In the genomic region with DNA sequence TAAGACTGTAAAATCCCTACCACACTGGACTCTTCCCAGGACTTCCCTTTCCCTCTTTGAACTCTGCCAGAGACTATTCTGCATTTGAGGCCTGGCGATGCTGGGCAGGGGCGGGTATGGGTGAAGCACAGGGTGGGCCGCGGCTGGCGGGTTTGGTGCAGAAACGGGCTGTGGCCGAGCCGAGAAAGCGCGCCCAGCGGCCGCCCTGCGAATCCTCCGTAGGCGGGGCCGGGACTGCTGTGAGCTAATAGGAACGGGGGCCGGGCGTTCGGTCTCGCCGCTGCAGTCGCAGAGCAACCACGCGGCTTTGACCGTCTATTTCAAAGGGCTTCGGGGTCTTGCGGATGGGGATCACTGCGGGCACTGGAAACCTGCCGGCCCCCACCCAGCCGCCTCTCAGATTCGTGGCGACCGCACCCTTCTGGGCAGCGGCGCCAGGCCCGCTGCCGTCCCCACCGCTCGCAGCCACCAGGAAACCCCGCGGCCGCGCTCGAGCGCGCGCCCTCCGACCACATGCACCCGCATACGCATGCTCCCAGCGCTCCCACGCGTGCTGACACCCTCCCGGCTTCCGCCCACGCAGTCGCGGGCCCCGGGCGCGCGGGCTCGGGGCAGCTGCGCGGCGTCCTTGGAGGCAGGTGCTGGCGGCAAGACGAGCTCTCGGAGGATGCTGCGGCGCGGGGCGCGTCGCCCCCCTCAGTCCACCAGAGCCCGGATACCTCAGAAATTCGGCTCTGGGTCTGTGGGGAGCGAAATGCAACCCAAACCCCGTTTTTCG, we compare ENCODE assay signal across 1 cellular context.
A peak's percentile ranks its signal among the peaks of the same experiment; 100 is the strongest.
TF ChIP-seq lines count a peak whose summit lies in the region.

No MANE protein-coding gene starts in this region.

TF ChIP-seq in K562, 482 proteins besides CTCF, POLR2A, EP300 and RAD21 (continued from another document and continues in another):
- TF ChIP-seq, protein P1, sequence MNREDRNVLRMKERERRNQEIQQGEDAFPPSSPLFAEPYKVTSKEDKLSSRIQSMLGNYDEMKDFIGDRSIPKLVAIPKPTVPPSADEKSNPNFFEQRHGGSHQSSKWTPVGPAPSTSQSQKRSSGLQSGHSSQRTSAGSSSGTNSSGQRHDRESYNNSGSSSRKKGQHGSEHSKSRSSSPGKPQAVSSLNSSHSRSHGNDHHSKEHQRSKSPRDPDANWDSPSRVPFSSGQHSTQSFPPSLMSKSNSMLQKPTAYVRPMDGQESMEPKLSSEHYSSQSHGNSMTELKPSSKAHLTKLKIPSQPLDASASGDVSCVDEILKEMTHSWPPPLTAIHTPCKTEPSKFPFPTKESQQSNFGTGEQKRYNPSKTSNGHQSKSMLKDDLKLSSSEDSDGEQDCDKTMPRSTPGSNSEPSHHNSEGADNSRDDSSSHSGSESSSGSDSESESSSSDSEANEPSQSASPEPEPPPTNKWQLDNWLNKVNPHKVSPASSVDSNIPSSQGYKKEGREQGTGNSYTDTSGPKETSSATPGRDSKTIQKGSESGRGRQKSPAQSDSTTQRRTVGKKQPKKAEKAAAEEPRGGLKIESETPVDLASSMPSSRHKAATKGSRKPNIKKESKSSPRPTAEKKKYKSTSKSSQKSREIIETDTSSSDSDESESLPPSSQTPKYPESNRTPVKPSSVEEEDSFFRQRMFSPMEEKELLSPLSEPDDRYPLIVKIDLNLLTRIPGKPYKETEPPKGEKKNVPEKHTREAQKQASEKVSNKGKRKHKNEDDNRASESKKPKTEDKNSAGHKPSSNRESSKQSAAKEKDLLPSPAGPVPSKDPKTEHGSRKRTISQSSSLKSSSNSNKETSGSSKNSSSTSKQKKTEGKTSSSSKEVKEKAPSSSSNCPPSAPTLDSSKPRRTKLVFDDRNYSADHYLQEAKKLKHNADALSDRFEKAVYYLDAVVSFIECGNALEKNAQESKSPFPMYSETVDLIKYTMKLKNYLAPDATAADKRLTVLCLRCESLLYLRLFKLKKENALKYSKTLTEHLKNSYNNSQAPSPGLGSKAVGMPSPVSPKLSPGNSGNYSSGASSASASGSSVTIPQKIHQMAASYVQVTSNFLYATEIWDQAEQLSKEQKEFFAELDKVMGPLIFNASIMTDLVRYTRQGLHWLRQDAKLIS (CRISPR knock-in tag; IDR thresholded peaks at IDR 0.05): peak; percentile 11; the same call in 1 of the 2 replicates
- TF ChIP-seq FUS (optimal IDR thresholded peaks at IDR 0.05; ENCODE audit: low read depth, low read length) (no peak), STAG1 (CRISPR knock-in tag; IDR thresholded peaks at IDR 0.05; ENCODE audit: borderline replicate concordance) (no peak), ZNF583 (CRISPR knock-in tag; IDR thresholded peaks at IDR 0.05) (no peak), NR3C1 (CRISPR knock-in tag; IDR thresholded peaks at IDR 0.05) (no peak), MAZ (CRISPR knock-in tag; conservative IDR thresholded peaks at IDR 0.05 in 1 of 2, IDR thresholded peaks at IDR 0.05 in 1 of 2) (peak; percentile 54 to 63; a peak in 3 of 4 replicates), TBL1XR1 (IDR thresholded peaks at IDR 0.05; ENCODE audit: low read length in 2 of 2) (no peak), TEAD1 (CRISPR knock-in tag; IDR thresholded peaks at IDR 0.05) (peak in 1 of 2 experiments; percentile 30; a peak in 1 of 4 replicates), BRD9 (IDR thresholded peaks at IDR 0.05; ENCODE audit: low read depth, partially characterized antibody) (no peak), SRF (CRISPR knock-in tag; IDR thresholded peaks at IDR 0.05) (no peak), OTX1 (CRISPR knock-in tag; IDR thresholded peaks at IDR 0.05) (no peak), ZNF717 (CRISPR knock-in tag; IDR thresholded peaks at IDR 0.05) (no peak), SREBF2 (CRISPR knock-in tag; IDR thresholded peaks at IDR 0.05) (no peak), MNT (conservative IDR thresholded peaks at IDR 0.05) (peak; percentile 66 to 85), PHF21A (IDR thresholded peaks at IDR 0.05; ENCODE audit: borderline replicate concordance, low read depth) (no peak), CHD1 (IDR thresholded peaks at IDR 0.05; ENCODE audit: low read length) (no peak), ARID3B (CRISPR knock-in tag; IDR thresholded peaks at IDR 0.05; ENCODE audit: borderline replicate concordance) (no peak), RBM39 (optimal IDR thresholded peaks at IDR 0.05; ENCODE audit: low read depth, low read length) (no peak), ADNP (tag; IDR thresholded peaks at IDR 0.05) (no peak), TAF7 (tag; IDR thresholded peaks at IDR 0.05) (no peak), SAFB (IDR thresholded peaks at IDR 0.05; ENCODE audit: borderline replicate concordance, low read depth, low read length) (peak; percentile 96), NKRF (IDR thresholded peaks at IDR 0.05; ENCODE audit: borderline replicate concordance) (peak; percentile 56; the same call in 1 of the 2 replicates), FOXJ2 (tag; IDR thresholded peaks at IDR 0.05) (no peak), GATAD2A (IDR thresholded peaks at IDR 0.05) (no peak), XRCC4 (IDR thresholded peaks at IDR 0.05; ENCODE audit: extremely low read depth, insufficient read depth, insufficient read length) (no peak), SAP30 (IDR thresholded peaks at IDR 0.05; ENCODE audit: borderline replicate concordance, insufficient read depth, low read depth, low read length, poor library complexity, severe bottlenecking) (peak; percentile 61), RBM15 (IDR thresholded peaks at IDR 0.05; ENCODE audit: insufficient read depth, low read length) (no peak), ZFP30 (CRISPR knock-in tag; IDR thresholded peaks at IDR 0.05; ENCODE audit: borderline replicate concordance) (no peak), ZNF232 (CRISPR knock-in tag; IDR thresholded peaks at IDR 0.05) (no peak), C11orf30 (IDR thresholded peaks at IDR 0.05; ENCODE audit: low read depth) (no peak), TAF15 (IDR thresholded peaks at IDR 0.05; ENCODE audit: low read depth, low read length) (no peak), ETS2 (tag; IDR thresholded peaks at IDR 0.05; ENCODE audit: borderline replicate concordance, poor library complexity, severe bottlenecking) (no peak), ZNF239 (CRISPR knock-in tag; IDR thresholded peaks at IDR 0.05) (no peak), SMARCE1 (IDR thresholded peaks at IDR 0.05) (no peak), LCOR (CRISPR knock-in tag; IDR thresholded peaks at IDR 0.05) (no peak), RBM22 (IDR thresholded peaks at IDR 0.05; ENCODE audit: low read depth, low read length, poor library complexity, severe bottlenecking) (no peak), ATF1 (CRISPR knock-in tag; IDR thresholded peaks at IDR 0.05) (no peak), ATF1 (tag; IDR thresholded peaks at IDR 0.05) (peak; percentile 46), CBFA2T2 (conservative IDR thresholded peaks at IDR 0.05) (no peak), MCM5 (IDR thresholded peaks at IDR 0.05; ENCODE audit: low read depth) (no peak)
- TF ChIP-seq, protein P2, sequence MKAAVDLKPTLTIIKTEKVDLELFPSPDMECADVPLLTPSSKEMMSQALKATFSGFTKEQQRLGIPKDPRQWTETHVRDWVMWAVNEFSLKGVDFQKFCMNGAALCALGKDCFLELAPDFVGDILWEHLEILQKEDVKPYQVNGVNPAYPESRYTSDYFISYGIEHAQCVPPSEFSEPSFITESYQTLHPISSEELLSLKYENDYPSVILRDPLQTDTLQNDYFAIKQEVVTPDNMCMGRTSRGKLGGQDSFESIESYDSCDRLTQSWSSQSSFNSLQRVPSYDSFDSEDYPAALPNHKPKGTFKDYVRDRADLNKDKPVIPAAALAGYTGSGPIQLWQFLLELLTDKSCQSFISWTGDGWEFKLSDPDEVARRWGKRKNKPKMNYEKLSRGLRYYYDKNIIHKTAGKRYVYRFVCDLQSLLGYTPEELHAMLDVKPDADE (conservative IDR thresholded peaks at IDR 0.05; ENCODE audit: control insufficient read depth, low read depth, low read length): peak; percentile 43; the same call in 1 of the 2 replicates
- TF ChIP-seq, protein P3, sequence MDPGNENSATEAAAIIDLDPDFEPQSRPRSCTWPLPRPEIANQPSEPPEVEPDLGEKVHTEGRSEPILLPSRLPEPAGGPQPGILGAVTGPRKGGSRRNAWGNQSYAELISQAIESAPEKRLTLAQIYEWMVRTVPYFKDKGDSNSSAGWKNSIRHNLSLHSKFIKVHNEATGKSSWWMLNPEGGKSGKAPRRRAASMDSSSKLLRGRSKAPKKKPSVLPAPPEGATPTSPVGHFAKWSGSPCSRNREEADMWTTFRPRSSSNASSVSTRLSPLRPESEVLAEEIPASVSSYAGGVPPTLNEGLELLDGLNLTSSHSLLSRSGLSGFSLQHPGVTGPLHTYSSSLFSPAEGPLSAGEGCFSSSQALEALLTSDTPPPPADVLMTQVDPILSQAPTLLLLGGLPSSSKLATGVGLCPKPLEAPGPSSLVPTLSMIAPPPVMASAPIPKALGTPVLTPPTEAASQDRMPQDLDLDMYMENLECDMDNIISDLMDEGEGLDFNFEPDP (CRISPR knock-in tag; IDR thresholded peaks at IDR 0.05): no peak
- TF ChIP-seq, protein P4, sequence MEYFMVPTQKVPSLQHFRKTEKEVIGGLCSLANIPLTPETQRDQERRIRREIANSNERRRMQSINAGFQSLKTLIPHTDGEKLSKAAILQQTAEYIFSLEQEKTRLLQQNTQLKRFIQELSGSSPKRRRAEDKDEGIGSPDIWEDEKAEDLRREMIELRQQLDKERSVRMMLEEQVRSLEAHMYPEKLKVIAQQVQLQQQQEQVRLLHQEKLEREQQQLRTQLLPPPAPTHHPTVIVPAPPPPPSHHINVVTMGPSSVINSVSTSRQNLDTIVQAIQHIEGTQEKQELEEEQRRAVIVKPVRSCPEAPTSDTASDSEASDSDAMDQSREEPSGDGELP (CRISPR knock-in tag; IDR thresholded peaks at IDR 0.05; ENCODE audit: borderline replicate concordance): peak; percentile 44; the same call in 1 of the 2 replicates
